9 cellular contexts compared by ENCODE assay signal in the genomic region with DNA sequence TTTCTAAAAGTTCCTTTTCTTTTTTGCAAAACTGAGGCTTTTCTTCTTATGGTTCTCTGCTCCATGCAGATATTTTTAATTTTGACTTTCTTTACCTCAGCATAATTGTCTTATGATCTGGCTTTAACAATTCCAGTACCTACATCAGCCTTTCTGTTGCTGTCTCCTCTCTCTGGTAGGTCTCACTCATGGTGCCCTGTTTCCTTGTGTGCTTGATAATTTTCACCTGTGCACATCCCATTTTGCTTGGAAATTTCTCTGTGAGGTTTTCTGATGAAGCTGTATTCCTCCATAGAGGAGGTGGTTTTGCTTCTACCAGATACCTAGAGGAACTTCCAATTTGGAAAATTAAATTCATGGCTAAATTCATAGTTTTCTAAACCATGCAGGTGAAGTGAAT. TPM values are rescaled to one million over a fixed set of nuclear protein-coding genes. Genes with fewer than 3 reads are reported as not detected.
"Had no signal": no experiment of that assay in that cellular context is flagged by ENCODE, and none has a peak within 500 bp of the region (broad histone marks: within the 10 kb centered on the region; RNA-seq: fewer than 3 reads in every experiment).

No MANE protein-coding gene starts in this region.

- H3K9ac ChIP-seq: KMS-11 had no signal

- FAIRE-seq: HepG2, HTR-8/SVneo had no signal

- DNase-seq: IMR-90, KBM-7, KG1 had no signal

- H3K4me2 ChIP-seq: KMS-11 had no signal

- H3K27ac ChIP-seq: HL-60, KMS-11 had no signal

RNA-seq across cellular contexts. Expression of a gene that starts 2.3 kb away (rescaled TPM):
- total RNA-seq: HepG2, HT-29 had no signal
- polyA plus RNA-seq: IgD-negative memory B cell, IMR-90 had no signal
